Comparison of ENCODE assay signal across 1 cellular context in genomic region chr18:13791181-13791580, GRCh38.
TF ChIP-seq lines count a peak whose summit lies in the region.

No MANE protein-coding gene starts in this region.

TF ChIP-seq in SK-N-SH, 30 proteins besides CTCF, POLR2A, EP300 and RAD21 (continued from another document):
- TF ChIP-seq SIN3A (IDR thresholded peaks at IDR 0.05; ENCODE audit: borderline replicate concordance, low read depth, low read length) (no peak), USF1 (IDR thresholded peaks at IDR 0.05; ENCODE audit: borderline replicate concordance, low read depth) (no peak), CHD2 (IDR thresholded peaks at IDR 0.05; ENCODE audit: low read length, partially characterized antibody) (no peak), REST (IDR thresholded peaks at IDR 0.05; ENCODE audit: low read depth, low read length) (no peak)
TF ChIP-seq in SK-N-SH: peak in this region for 0.
